In the genomic region with DNA sequence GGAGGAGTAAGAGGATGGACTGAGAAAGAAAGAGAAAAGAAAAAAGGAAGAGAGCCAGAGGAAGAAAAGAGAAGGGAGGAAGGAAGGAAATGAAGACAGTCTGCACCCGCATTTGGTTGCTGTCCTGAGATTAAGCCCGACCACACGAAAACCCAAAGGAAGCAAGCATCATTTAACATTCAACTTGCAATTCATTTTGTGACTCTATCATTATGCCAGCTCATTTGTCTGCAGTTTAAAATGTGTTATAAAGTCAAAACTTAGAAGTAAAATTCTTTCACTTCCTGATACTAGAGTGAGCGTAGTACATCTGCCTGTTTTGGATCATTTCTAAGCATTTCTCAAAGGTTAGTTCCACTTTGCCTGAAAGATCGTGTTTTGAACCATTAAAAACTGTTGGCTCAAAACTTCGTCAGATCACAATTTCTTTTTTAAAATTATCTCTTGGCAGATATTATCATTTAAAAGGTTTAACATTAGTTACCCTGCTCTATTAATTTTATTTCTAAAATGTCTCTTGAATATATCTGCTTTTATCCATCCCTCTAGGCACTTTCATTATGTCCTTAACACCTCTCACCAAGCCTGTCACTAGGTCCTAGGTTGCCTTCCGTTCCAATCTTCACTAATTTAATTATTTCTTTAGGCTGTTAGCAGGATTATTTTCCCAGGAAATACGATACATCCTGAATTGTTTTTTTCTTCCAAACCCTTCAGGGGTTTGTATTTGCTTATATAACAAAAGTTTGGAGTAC, we compare ENCODE assay signal across 8 cellular contexts.
DNase-seq lines count a peak whose midpoint lies in the region; ATAC-seq and TF ChIP-seq lines count a peak whose summit lies in the region.

No MANE protein-coding gene starts in this region.

- H3K27me3 Mint-ChIP-seq in effector memory CD8-positive, alpha-beta T cell, result no peaks in the 10 kb centered on the region
- no peaks in the 10 kb centered on the region for H3K27me3 Mint-ChIP-seq in mesothelial cell of epicardium (ENCODE audit: low read depth)

- peak overlapping the region; percentile 56 to 80 for H3K4me3 Mint-ChIP-seq in effector memory CD8-positive, alpha-beta T cell
- no peak overlapping the region for H3K4me3 Mint-ChIP-seq in mesothelial cell of epicardium

- H3K9me3 Mint-ChIP-seq in effector memory CD8-positive, alpha-beta T cell, result no peaks in the 10 kb centered on the region
- no peaks in the 10 kb centered on the region for H3K9me3 Mint-ChIP-seq in mesothelial cell of epicardium

- peaks cover 17 to 28% of the 10 kb centered on the region in 2 donors for H3K4me1 Mint-ChIP-seq in effector memory CD8-positive, alpha-beta T cell (ENCODE audit: low read depth in 2 of 2)
- H3K4me1 Mint-ChIP-seq in mesothelial cell of epicardium, result peaks cover 20% of the 10 kb centered on the region

- peak overlapping the region; percentile 23 to 72 for H3K27ac Mint-ChIP-seq in effector memory CD8-positive, alpha-beta T cell
- H3K27ac Mint-ChIP-seq in mesothelial cell of epicardium, result no peak overlapping the region

- in situ Hi-C loops in GM13977 (cut with MboI; ENCODE audit: low pct_unique_long_range_greater_than_20kb, low sequenced_read_pairs, unreplicated experiment), result no loop called here

- DNase-seq in GM13977 (ENCODE audit: low spot score) (peak; percentile 18), AG08395 (ENCODE audit: low spot score) (no peak), mesothelial cell of epicardium (ENCODE audit: low spot score in 2 of 2, unreplicated experiment in 2 of 2) (no peak), NCI-H1092 treated with DMSO at 0.1 percent for 48 hours (lab: John Stamatoyannopoulos, UW) (no peak), NCI-H774 (lab: John Stamatoyannopoulos, UW) (no peak)
- DNase-seq in effector memory CD8-positive, alpha-beta T cell, result no peak

- peak; percentile 86 for ATAC-seq in GM21447 (IDR thresholded peaks at IDR 0.05; ENCODE audit: unreplicated experiment)
- peak; percentile 81 for ATAC-seq in HG03575 (IDR thresholded peaks at IDR 0.05; ENCODE audit: extremely low read depth, insufficient number of reproducible peaks, low FRiP score, unreplicated experiment)
- peak; percentile 70 for ATAC-seq in effector memory CD8-positive, alpha-beta T cell (replicated peaks)

- no peaks in the 10 kb centered on the region for H3K36me3 Mint-ChIP-seq in effector memory CD8-positive, alpha-beta T cell (ENCODE audit: insufficient read depth)
- no peaks in the 10 kb centered on the region for H3K36me3 Mint-ChIP-seq in mesothelial cell of epicardium

- TF ChIP-seq CTCF in GM13977 (IDR thresholded peaks at IDR 0.05; ENCODE audit: extremely low read depth, insufficient read depth, missing control alignments) (no peak), mesothelial cell of epicardium (IDR thresholded peaks at IDR 0.05; ENCODE audit: unreplicated experiment) (no peak)
